Comparison of ENCODE assay signal across 16 cellular contexts in the genomic region with DNA sequence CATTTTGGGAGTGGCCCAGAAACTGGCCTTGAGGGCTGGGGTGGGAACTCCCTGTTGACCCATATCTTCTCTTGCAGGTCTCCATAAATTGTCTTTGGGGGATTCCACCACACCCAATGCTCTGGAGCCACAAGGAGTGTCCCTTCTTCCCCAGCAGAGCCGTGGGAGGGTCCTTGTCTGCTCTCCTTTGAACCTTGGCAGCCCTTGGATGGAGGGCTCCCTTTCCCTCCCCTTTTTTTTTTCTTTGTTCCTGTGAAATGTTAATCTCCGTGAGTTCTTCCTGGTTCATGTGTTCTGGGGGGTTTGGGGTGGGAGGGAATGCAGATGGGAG. TPM values are rescaled to one million over a fixed set of nuclear protein-coding genes. Genes with fewer than 3 reads are reported as not detected.
DNase-seq lines count a peak whose midpoint lies in the region; ATAC-seq and TF ChIP-seq lines count a peak whose summit lies in the region.
"Had no signal": no experiment of that assay in that cellular context is flagged by ENCODE, and none has a peak within 500 bp of the region (broad histone marks: within the 10 kb centered on the region; RNA-seq: fewer than 3 reads in every experiment).

No MANE protein-coding gene starts in this region.

- peak overlapping the region; percentile 50 for H3K4me3 Mint-ChIP-seq in central memory CD8-positive, alpha-beta T cell
- peak overlapping the region; percentile 96 for H3K4me3 Mint-ChIP-seq in neural crest cell
- H3K4me3 Mint-ChIP-seq in activated CD4-positive, alpha-beta T cell treated with anti-CD3 and anti-CD28 coated beads, Interleukin-2, amount 10 ng/mL, durations not matched to agents 24 days and 14 days: no peak overlapping the region
- H3K4me3 Mint-ChIP-seq: B cell, memory B cell had no signal

- H3K4me1 Mint-ChIP-seq in central memory CD8-positive, alpha-beta T cell: peaks cover 47% of the 10 kb centered on the region
- H3K4me1 Mint-ChIP-seq in neural crest cell: peaks cover 14% of the 10 kb centered on the region
- H3K4me1 Mint-ChIP-seq in activated CD4-positive, alpha-beta T cell treated with anti-CD3 and anti-CD28 coated beads, Interleukin-2, amount 10 ng/mL, durations not matched to agents 24 days and 14 days: peaks cover 23% of the 10 kb centered on the region

- no peak overlapping the region for H2AFZ ChIP-seq in ACC112 (ENCODE audit: low read length, unreplicated experiment)

- no peaks in the 10 kb centered on the region for H3K9me3 ChIP-seq in HEK293 (ENCODE audit: control insufficient read depth, insufficient read depth, low read depth, low read length)
- H3K9me3 ChIP-seq: ovary had no signal

- no peaks in the 10 kb centered on the region for H3K27me3 ChIP-seq in ACC112 (ENCODE audit: insufficient read depth, low read length)
- H3K27me3 ChIP-seq: dorsolateral prefrontal cortex, ovary had no signal

- H3K79me2 ChIP-seq in ACC112 (ENCODE audit: control insufficient read depth, insufficient read depth, low read length, unreplicated experiment): peaks cover 48% of the 10 kb centered on the region

- ATAC-seq in central memory CD8-positive, alpha-beta T cell (replicated peaks; ENCODE audit: extremely low read depth, poor library complexity, severe bottlenecking): no peak

- TF ChIP-seq CTCF in HEK293 (tag by site-specific recombination; IDR thresholded peaks at IDR 0.05) (no peak), neural crest cell (conservative IDR thresholded peaks at IDR 0.05) (no peak)

- DNase-seq in central memory CD8-positive, alpha-beta T cell (ENCODE audit: low spot score in 2 of 2): no peak
- DNase-seq in neural crest cell (ENCODE audit: low read depth, low spot score): no peak
- DNase-seq in activated CD4-positive, alpha-beta T cell treated with anti-CD3 and anti-CD28 coated beads, Interleukin-2, amount 10 ng/mL, durations not matched to agents 24 days and 14 days: no peak
- DNase-seq in DMS53 (lab: John Stamatoyannopoulos, UW): no peak
- no peak for DNase-seq in NCI-H1417 treated with DMSO at 0.1 percent for 48 hours (lab: John Stamatoyannopoulos, UW)
- DNase-seq in kidney tubule cell (ENCODE audit: low spot score): no peak
- DNase-seq: activated CD4-positive, alpha-beta T cell treated with anti-CD3 and anti-CD28 coated beads, Interleukin-2, amount 50 U/mL, for 1 hour had no signal

- POLR2A ChIA-PET in HEK293 (lab: Yijun Ruan, JAX): interaction anchor here (0.6 to 1.6 kb wide), 3 partner anchors 14 to 54 kb away, joined by 3 to 6 read pairs (median 4); partner anchors contain the start of gene SRRM2

- H3K4me3 ChIP-seq in ACC112 (ENCODE audit: low read depth, low read length): no peak overlapping the region
- H3K4me3 ChIP-seq in HEK293 (ENCODE audit: low read depth, low read length): no peak overlapping the region
- H3K4me3 ChIP-seq: dorsolateral prefrontal cortex, ovary, skin epidermis had no signal

- peaks cover 73% of the 10 kb centered on the region for H3K36me3 Mint-ChIP-seq in central memory CD8-positive, alpha-beta T cell (ENCODE audit: insufficient read depth)
- peaks cover 33% of the 10 kb centered on the region for H3K36me3 Mint-ChIP-seq in neural crest cell (ENCODE audit: low read depth)
- peaks cover 72% of the 10 kb centered on the region for H3K36me3 Mint-ChIP-seq in activated CD4-positive, alpha-beta T cell treated with anti-CD3 and anti-CD28 coated beads, Interleukin-2, amount 10 ng/mL, durations not matched to agents 24 days and 14 days (ENCODE audit: low read depth)

- peak overlapping the region; percentile 87 for H3K27ac ChIP-seq in ACC112 (ENCODE audit: low read depth, low read length)
- peak overlapping the region; percentile 52; the same call in 1 of the 2 replicates for H3K27ac ChIP-seq in HEK293 (ENCODE audit: extremely low read depth, low read depth, low read length)
- H3K27ac ChIP-seq: ovary had no signal

- peaks cover 73% of the 10 kb centered on the region for H3K4me1 ChIP-seq in ACC112 (ENCODE audit: control insufficient read depth, insufficient read depth, low read length, unreplicated experiment)
- no peaks in the 10 kb centered on the region; the same call in 1 of the 2 replicates for H3K4me1 ChIP-seq in HEK293 (ENCODE audit: control insufficient read depth, insufficient read depth, low read length)

- H3K36me3 ChIP-seq in ACC112 (ENCODE audit: insufficient read depth, low read length) (peaks cover 40% of the 10 kb centered on the region; the same call in 1 of the 2 replicates), HEK293 (ENCODE audit: control insufficient read depth in 2 of 2, insufficient read depth in 1 of 2, low read length in 2 of 2) (peaks cover 14 to 98% of the 10 kb centered on the region in 2 experiments)
- H3K36me3 ChIP-seq: ovary had no signal

- peak overlapping the region; percentile 94 for H3K27ac Mint-ChIP-seq in central memory CD8-positive, alpha-beta T cell (ENCODE audit: low read depth)
- no peak overlapping the region for H3K27ac Mint-ChIP-seq in neural crest cell (ENCODE audit: unreplicated experiment)
- no peak overlapping the region for H3K27ac Mint-ChIP-seq in activated CD4-positive, alpha-beta T cell treated with anti-CD3 and anti-CD28 coated beads, Interleukin-2, amount 10 ng/mL, durations not matched to agents 24 days and 14 days
- H3K27ac Mint-ChIP-seq: activated T-helper 2 cell treated with anti-CD3 and anti-CD28 coated beads, Interferon-gamma antibody, Interleukin-2, Interleukin-4, amounts not matched to agents 10 μg/mL and 5 μg/mL and 100 μg/mL, durations not matched to agents 14 hours and 24 hours and 36 hours; memory B cell had no signal

- no peaks in the 10 kb centered on the region for H3K9me3 Mint-ChIP-seq in central memory CD8-positive, alpha-beta T cell
- no peaks in the 10 kb centered on the region for H3K9me3 Mint-ChIP-seq in neural crest cell
- no peaks in the 10 kb centered on the region for H3K9me3 Mint-ChIP-seq in activated CD4-positive, alpha-beta T cell treated with anti-CD3 and anti-CD28 coated beads, Interleukin-2, amount 10 ng/mL, durations not matched to agents 24 days and 14 days
- H3K9me3 Mint-ChIP-seq: activated T-helper 2 cell treated with anti-CD3 and anti-CD28 coated beads, Interferon-gamma antibody, Interleukin-2, Interleukin-4, amounts not matched to agents 10 μg/mL and 5 μg/mL and 100 μg/mL, durations not matched to agents 14 hours and 24 hours and 36 hours; memory B cell had no signal

- intact Hi-C loops in activated CD4-positive, alpha-beta T cell treated with anti-CD3 and anti-CD28 coated beads, Interleukin-2, amount 10 ng/mL, durations not matched to agents 24 days and 14 days (cut with micrococcal nuclease): no loop called here

- H3K27me3 Mint-ChIP-seq in central memory CD8-positive, alpha-beta T cell: no peaks in the 10 kb centered on the region
- H3K27me3 Mint-ChIP-seq in neural crest cell (ENCODE audit: low read depth): peaks cover 13% of the 10 kb centered on the region
- H3K27me3 Mint-ChIP-seq in activated CD4-positive, alpha-beta T cell treated with anti-CD3 and anti-CD28 coated beads, Interleukin-2, amount 10 ng/mL, durations not matched to agents 24 days and 14 days: no peaks in the 10 kb centered on the region
- H3K27me3 Mint-ChIP-seq: B cell, memory B cell had no signal

- CTCF ChIA-PET in HEK293 (lab: Yijun Ruan, JAX): interaction anchor here (1.0 kb wide), 1 partner anchor 74 kb away, joined by 3 read pairs; no protein-coding TSS in a partner anchor

TF ChIP-seq in HEK293, 187 proteins besides CTCF, POLR2A, EP300 and RAD21 (continues in another document):
- TF ChIP-seq ZNF416 (tag by site-specific recombination; IDR thresholded peaks at IDR 0.05) (no peak), SALL2 (tag by site-specific recombination; IDR thresholded peaks at IDR 0.05; ENCODE audit: borderline replicate concordance) (no peak), ZBTB6 (tag by site-specific recombination; IDR thresholded peaks at IDR 0.05) (0 out of 2 replicates have a peak, but pooled peaks have one; percentile 10), WT1 (tag by site-specific recombination; IDR thresholded peaks at IDR 0.05) (0 out of 2 replicates have a peak, but pooled peaks have one; percentile 16), ZNF114 (tag by site-specific recombination; IDR thresholded peaks at IDR 0.05) (no peak), ZNF548 (tag by site-specific recombination; IDR thresholded peaks at IDR 0.05) (no peak)
- TF ChIP-seq, protein P1, sequence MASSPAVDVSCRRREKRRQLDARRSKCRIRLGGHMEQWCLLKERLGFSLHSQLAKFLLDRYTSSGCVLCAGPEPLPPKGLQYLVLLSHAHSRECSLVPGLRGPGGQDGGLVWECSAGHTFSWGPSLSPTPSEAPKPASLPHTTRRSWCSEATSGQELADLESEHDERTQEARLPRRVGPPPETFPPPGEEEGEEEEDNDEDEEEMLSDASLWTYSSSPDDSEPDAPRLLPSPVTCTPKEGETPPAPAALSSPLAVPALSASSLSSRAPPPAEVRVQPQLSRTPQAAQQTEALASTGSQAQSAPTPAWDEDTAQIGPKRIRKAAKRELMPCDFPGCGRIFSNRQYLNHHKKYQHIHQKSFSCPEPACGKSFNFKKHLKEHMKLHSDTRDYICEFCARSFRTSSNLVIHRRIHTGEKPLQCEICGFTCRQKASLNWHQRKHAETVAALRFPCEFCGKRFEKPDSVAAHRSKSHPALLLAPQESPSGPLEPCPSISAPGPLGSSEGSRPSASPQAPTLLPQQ (tag by site-specific recombination; IDR thresholded peaks at IDR 0.05): no peak

RNA-seq across cellular contexts. Expression of gene ELOB, which starts 6.3 kb away (rescaled TPM):
- 249 and 261 TPM in 2 replicates for total RNA-seq in neural crest cell
- total RNA-seq in activated CD4-positive, alpha-beta T cell treated with anti-CD3 and anti-CD28 coated beads, Interleukin-2, amount 10 ng/mL, durations not matched to agents 24 days and 14 days: 241 and 259 TPM in 2 replicates

RNA-seq across cellular contexts. Expression of gene PRSS33, which starts 16.6 kb away (rescaled TPM):
- 0.23 and 0.39 TPM in 2 replicates for total RNA-seq in neural crest cell
- total RNA-seq in activated CD4-positive, alpha-beta T cell treated with anti-CD3 and anti-CD28 coated beads, Interleukin-2, amount 10 ng/mL, durations not matched to agents 24 days and 14 days: not detected in 2 replicates
- total RNA-seq: activated T-helper 2 cell treated with anti-CD3 and anti-CD28 coated beads, Interferon-gamma antibody, Interleukin-2, Interleukin-4, amounts not matched to agents 10 μg/mL and 5 μg/mL and 100 μg/mL, durations not matched to agents 14 hours and 24 hours and 36 hours; B cell; Daoy had no signal

RNA-seq across cellular contexts. Expression of gene SRRM2, which starts 18.3 kb away (rescaled TPM):
- total RNA-seq in neural crest cell: 779 and 803 TPM in 2 replicates
- total RNA-seq in activated CD4-positive, alpha-beta T cell treated with anti-CD3 and anti-CD28 coated beads, Interleukin-2, amount 10 ng/mL, durations not matched to agents 24 days and 14 days: 635 and 680 TPM in 2 replicates

RNA-seq across cellular contexts. Expression of gene PRSS41, which starts 27.5 kb away (rescaled TPM):
- total RNA-seq in neural crest cell: not detected in 2 replicates
- not detected in 2 replicates for total RNA-seq in activated CD4-positive, alpha-beta T cell treated with anti-CD3 and anti-CD28 coated beads, Interleukin-2, amount 10 ng/mL, durations not matched to agents 24 days and 14 days
- total RNA-seq: activated T-helper 2 cell treated with anti-CD3 and anti-CD28 coated beads, Interferon-gamma antibody, Interleukin-2, Interleukin-4, amounts not matched to agents 10 μg/mL and 5 μg/mL and 100 μg/mL, durations not matched to agents 14 hours and 24 hours and 36 hours; B cell; Daoy; dorsolateral prefrontal cortex had no signal

RNA-seq across cellular contexts. Expression of gene PRSS21, which starts 46.3 kb away (rescaled TPM):
- total RNA-seq in neural crest cell: not detected in 2 replicates
- 10.2 and 11.8 TPM in 2 replicates for total RNA-seq in activated CD4-positive, alpha-beta T cell treated with anti-CD3 and anti-CD28 coated beads, Interleukin-2, amount 10 ng/mL, durations not matched to agents 24 days and 14 days
- total RNA-seq: Daoy had no signal
